Comparison of ENCODE assay signal across 8 cellular contexts in the genomic region with DNA sequence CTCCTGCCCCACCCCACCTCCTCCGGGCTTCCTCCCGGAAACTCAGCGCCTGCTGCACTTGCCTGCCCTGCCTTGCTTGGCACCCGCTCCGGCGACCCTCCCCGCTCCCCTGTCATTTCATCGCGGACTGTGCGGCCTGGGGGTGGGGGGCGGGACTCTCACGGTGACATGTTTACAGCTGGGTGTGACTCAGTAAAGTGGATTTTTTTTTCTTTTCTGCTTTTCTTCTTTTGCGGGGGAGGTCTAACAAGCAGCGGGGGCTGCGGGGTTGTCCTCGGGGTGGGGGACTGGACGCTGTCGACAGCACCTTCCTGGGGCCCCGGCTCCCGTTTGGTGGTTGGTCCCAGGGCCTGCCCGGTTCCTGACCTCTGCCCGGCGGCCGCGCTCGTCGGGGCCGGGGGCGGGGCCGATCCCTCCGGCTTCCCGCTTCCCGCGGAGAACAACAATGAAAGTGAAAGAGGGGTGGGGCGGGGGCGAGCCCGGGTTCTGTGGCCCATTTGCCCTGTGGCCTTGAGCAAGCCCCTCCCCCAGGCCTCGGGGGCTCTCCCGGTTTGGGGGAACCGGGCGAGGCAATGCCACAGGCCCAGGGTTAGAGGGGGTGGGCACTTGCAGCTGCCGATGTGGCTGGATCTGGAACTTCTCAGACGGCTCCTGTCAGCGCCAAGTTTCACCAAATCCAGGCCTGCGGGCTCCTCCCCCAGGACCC. TPM values are rescaled to one million over a fixed set of nuclear protein-coding genes. Genes with fewer than 3 reads are reported as not detected.
DNase-seq lines count a peak whose midpoint lies in the region; ATAC-seq and TF ChIP-seq lines count a peak whose summit lies in the region.

No MANE protein-coding gene starts in this region.

- peak; percentile 69 to 83 for ATAC-seq in lower lobe of right lung

- peaks cover 16% of the 10 kb centered on the region for H3K4me1 ChIP-seq in Karpas-422 (ENCODE audit: low read length)
- H3K4me1 ChIP-seq in colonic mucosa, result peaks cover 16% of the 10 kb centered on the region
- H3K4me1 ChIP-seq in lower lobe of right lung, result peaks cover 10% of the 10 kb centered on the region

- H3K9ac ChIP-seq in Karpas-422 (ENCODE audit: low read length) (peak overlapping the region; percentile 65), colonic mucosa (ENCODE audit: low read depth in 2 of 2, low read length in 2 of 2) (peak overlapping the region; percentile 73 to 82)

- H4K20me1 ChIP-seq in Karpas-422 (ENCODE audit: insufficient read depth, low read depth, low read length), result peaks cover 8% of the 10 kb centered on the region; the same call in 1 of the 2 replicates

- H3K9me3 ChIP-seq in Karpas-422 (ENCODE audit: low read length) (no peaks in the 10 kb centered on the region), colonic mucosa (no peaks in the 10 kb centered on the region), lower lobe of right lung (no peaks in the 10 kb centered on the region)

- no peaks in the 10 kb centered on the region for H3K79me2 ChIP-seq in Karpas-422 (ENCODE audit: low read length)

- H3K27me3 ChIP-seq in Karpas-422 (ENCODE audit: low read length) (no peaks in the 10 kb centered on the region), colonic mucosa (peaks cover 8% of the 10 kb centered on the region), lower lobe of right lung (ENCODE audit: low read depth) (no peaks in the 10 kb centered on the region)

- no peaks in the 10 kb centered on the region for H3K9me2 ChIP-seq in Karpas-422 (replicated peaks; ENCODE audit: insufficient read depth, low read length)

- TF ChIP-seq CTCF in colonic mucosa (IDR thresholded peaks at IDR 0.05) (no peak), lower lobe of right lung (IDR thresholded peaks at IDR 0.05) (no peak)

- no peak overlapping the region for H2AFZ ChIP-seq in Karpas-422 (ENCODE audit: low read length)

- H3K36me3 ChIP-seq in Karpas-422 (ENCODE audit: insufficient read depth, low read length) (no peaks in the 10 kb centered on the region; the same call in 1 of the 2 replicates), colonic mucosa (no peaks in the 10 kb centered on the region), lower lobe of right lung (peaks cover 19% of the 10 kb centered on the region)

- DNase-seq in EL, result peak; percentile 67
- DNase-seq in Karpas-422, result peak; percentile 61
- peak in 3 of 4 experiments; percentile 26 to 31 (median 29) for DNase-seq in activated CD4-positive, CD25-positive, alpha-beta regulatory T cell (lab: John Stamatoyannopoulos, UW)
- peak; percentile 93 for DNase-seq in colonic mucosa
- DNase-seq in lower lobe of right lung, result peak; percentile 86
- peak; percentile 44 to 49 for DNase-seq in stimulated activated CD8-positive, alpha-beta memory T cell treated with anti-CD3 and anti-CD28 coated beads, Interleukin-15, amount 100 ng/mL, for 4 hours (ENCODE audit: low read depth in 2 of 2)
- DNase-seq in SKM-1 (lab: John Stamatoyannopoulos, UW; ENCODE audit: unreplicated experiment), result no peak
- DNase-seq in middle frontal gyrus (ENCODE audit: extremely low spot score, low spot score), result no peak

- H3K4me3 ChIP-seq in Karpas-422 (ENCODE audit: low read length) (peak overlapping the region; percentile 69), colonic mucosa (peak overlapping the region; percentile 70), lower lobe of right lung (peak overlapping the region; percentile 85)

- intact Hi-C loops in colonic mucosa (cut with DNase I), result no loop called here
- intact Hi-C loops in lower lobe of right lung (cut with DNase I), result no loop called here

- no peak overlapping the region for H3K27ac ChIP-seq in Karpas-422 (ENCODE audit: low read length)
- H3K27ac ChIP-seq in colonic mucosa, result peak overlapping the region; percentile 78
- H3K27ac ChIP-seq in lower lobe of right lung, result peak overlapping the region; percentile 76

- H3K4me2 ChIP-seq in Karpas-422 (ENCODE audit: low read depth, low read length, poor library complexity, severe bottlenecking), result peak overlapping the region; percentile 80

RNA-seq across cellular contexts. Expression of a gene that starts 1.0 kb away (rescaled TPM):
- total RNA-seq in Karpas-422 (2014; rRNA removed; shearing (Covaris generic); ENCODE audit: low replicate concordance), result 6.9 and 21.9 TPM in 2 replicates
- 10 to 100 TPM; 80.4 to 98.9 TPM for total RNA-seq in colonic mucosa
- 26.1 TPM for total RNA-seq in lower lobe of right lung

RNA-seq across cellular contexts. Expression of a gene that starts 11.1 kb away (rescaled TPM):
- total RNA-seq in Karpas-422 (2014; rRNA removed; shearing (Covaris generic); ENCODE audit: low replicate concordance), result not detected in 2 replicates
- total RNA-seq in colonic mucosa, result under 1 TPM; 0.42 to 0.49 TPM
- not detected for total RNA-seq in lower lobe of right lung

RNA-seq across cellular contexts. Expression of a gene that starts 33.2 kb away (rescaled TPM):
- 59.4 and 106 TPM in 2 replicates for total RNA-seq in Karpas-422 (2014; rRNA removed; shearing (Covaris generic); ENCODE audit: low replicate concordance)
- total RNA-seq in colonic mucosa (10 to 100 TPM; 42.7 to 83.8 TPM), lower lobe of right lung (55.3 TPM)

Comparison
In these comparisons a context has a peak if more than half of its experiments do, and no peak if none do; other contexts are left out.
1. DNase-seq: peak in EL (single experiment), Karpas-422 (single experiment), activated CD4-positive, CD25-positive, alpha-beta regulatory T cell (3 of 4), colonic mucosa (single experiment), lower lobe of right lung (single experiment) and stimulated activated CD8-positive, alpha-beta memory T cell treated with anti-CD3 and anti-CD28 coated beads, Interleukin-15, amount 100 ng/mL, for 4 hours (2 of 2); none in SKM-1 (single experiment) and middle frontal gyrus (single experiment).
2. Peak in every context shown above with its lines, with median percentiles within 50 percentile points of each other: H3K4me3 ChIP-seq.